9 cellular contexts compared by ENCODE assay signal in the genomic region with DNA sequence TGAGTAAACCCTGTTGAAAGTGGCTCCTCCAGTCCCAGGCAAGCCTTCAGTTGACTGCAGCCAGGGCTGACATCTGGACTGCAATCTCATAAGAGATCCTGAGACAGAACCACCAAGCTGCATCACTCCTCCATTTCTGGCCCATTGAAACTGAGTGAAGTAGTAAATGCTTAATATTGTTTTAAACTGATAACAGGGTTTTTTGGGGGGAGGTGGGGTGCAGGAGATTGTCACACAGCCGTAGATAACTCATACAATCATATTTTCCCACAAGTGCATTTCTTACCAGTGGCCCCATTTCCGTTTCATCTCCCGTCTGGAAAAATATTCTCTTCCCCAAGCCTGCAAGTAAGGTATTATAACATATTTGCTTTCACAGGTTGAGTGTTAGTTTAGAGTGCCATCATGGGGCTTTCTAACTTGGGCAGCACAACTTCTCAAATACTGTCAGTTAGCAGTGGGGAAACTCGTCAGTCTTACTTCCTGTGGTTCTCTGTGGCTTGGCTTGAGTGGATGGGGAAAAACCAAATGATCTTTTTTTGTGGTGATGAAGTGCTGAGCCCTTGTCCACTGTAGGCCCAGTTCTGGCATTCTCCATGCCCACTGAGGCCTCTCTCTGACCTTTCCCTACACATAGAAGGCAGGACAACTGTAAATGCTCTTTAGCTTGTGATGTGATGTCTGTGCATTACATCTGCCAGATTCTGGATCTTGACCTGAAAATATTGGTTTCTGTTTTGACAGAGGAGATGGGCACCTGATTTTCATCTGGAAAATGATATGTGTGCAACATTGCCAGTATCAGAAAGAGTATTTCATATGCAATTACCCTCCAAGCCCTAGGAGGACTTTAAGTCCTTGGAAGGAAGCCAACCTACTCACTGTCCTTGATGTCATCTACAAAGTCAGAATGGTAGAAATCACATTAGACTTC.
DNase-seq lines count a peak whose midpoint lies in the region; ATAC-seq, FAIRE-seq and TF ChIP-seq lines count a peak whose summit lies in the region.
"Had no signal": no experiment of that assay in that cellular context is flagged by ENCODE, and none has a peak within 500 bp of the region (broad histone marks: within the 10 kb centered on the region; RNA-seq: fewer than 3 reads in every experiment).

No MANE protein-coding gene starts in this region.

- WGBS in right lobe of liver (ENCODE audit: insufficient coverage, low coverage, low lambda C conversion rate, missing lambda C conversion rate): 75% methylated on average over 4 of the region's 4 CpGs
- 32% methylated on average over 4 of the region's 4 CpGs for WGBS in HepG2 (ENCODE audit: low lambda C conversion rate)
- 81% methylated on average over 4 of the region's 4 CpGs for WGBS in right cardiac atrium

- peaks cover 13% of the 10 kb centered on the region for H3K27me3 Mint-ChIP-seq in activated naive CD4-positive, alpha-beta T cell treated with anti-CD3 and anti-CD28 coated beads, Interleukin-2, amount 10 ng/mL, durations not matched to agents 7 days and 5 days
- peaks cover 6% of the 10 kb centered on the region for H3K27me3 Mint-ChIP-seq in stimulated activated naive CD8-positive, alpha-beta T cell treated with anti-CD3 and anti-CD28 coated beads, Interleukin-15, Interleukin-2, amounts not matched to agents 100 ng/mL and 50 ng/mL, for 24 hours

- H3K9me3 ChIP-seq in right lobe of liver: no peaks in the 10 kb centered on the region
- H3K9me3 ChIP-seq in HepG2 (ENCODE audit: low read length): no peaks in the 10 kb centered on the region
- H3K9me3 ChIP-seq in right cardiac atrium (ENCODE audit: control insufficient read depth, low read length): no peaks in the 10 kb centered on the region

- TF ChIP-seq CTCF in right lobe of liver (IDR thresholded peaks at IDR 0.05): no peak
- no peak for TF ChIP-seq CTCF in HepG2 (CRISPR knock-in tag; IDR thresholded peaks at IDR 0.05)

- H3K9ac ChIP-seq in HepG2 (ENCODE audit: insufficient read depth, low read depth, low read length): no peak overlapping the region

- CTCF ChIA-PET in HepG2 (lab: Yijun Ruan, JAX; ENCODE audit: low intra/inter-chr PET ratio, low total read pairs): no interaction called here
- CTCF ChIA-PET in activated naive CD4-positive, alpha-beta T cell treated with anti-CD3 and anti-CD28 coated beads, Interleukin-2, amount 10 ng/mL, durations not matched to agents 7 days and 5 days (lab: Charles Lee): interaction anchor here (0.8 to 2.3 kb wide), 8 partner anchors 19 to 177 kb away, joined by 3 to 7 read pairs (median 4); partner anchors contain the start of gene BHLHE40

- FAIRE-seq in HepG2 (lab: Jason Lieb, UNC): no peak
- FAIRE-seq: TTC549 had no signal

- no peaks in the 10 kb centered on the region for H3K4me1 ChIP-seq in right lobe of liver
- peaks cover 11% of the 10 kb centered on the region; the same call in 1 of the 2 replicates for H3K4me1 ChIP-seq in HepG2 (ENCODE audit: insufficient read depth, low read length)
- no peaks in the 10 kb centered on the region for H3K4me1 ChIP-seq in right cardiac atrium (ENCODE audit: control insufficient read depth, insufficient read depth, low read length)

- no peak for TF ChIP-seq POLR2A in right lobe of liver (IDR thresholded peaks at IDR 0.05)
- TF ChIP-seq POLR2A in HepG2 (IDR thresholded peaks at IDR 0.05; ENCODE audit: insufficient read depth in 1 of 2, low read depth in 2 of 2, low read length in 2 of 2): no peak

- peaks cover 31% of the 10 kb centered on the region for H3K4me1 Mint-ChIP-seq in activated naive CD4-positive, alpha-beta T cell treated with anti-CD3 and anti-CD28 coated beads, Interleukin-2, amount 10 ng/mL, durations not matched to agents 7 days and 5 days
- peaks cover 37% of the 10 kb centered on the region for H3K4me1 Mint-ChIP-seq in stimulated activated naive CD8-positive, alpha-beta T cell treated with anti-CD3 and anti-CD28 coated beads, Interleukin-15, Interleukin-2, amounts not matched to agents 100 ng/mL and 50 ng/mL, for 24 hours (ENCODE audit: low read depth)

- H3K36me3 Mint-ChIP-seq in activated naive CD4-positive, alpha-beta T cell treated with anti-CD3 and anti-CD28 coated beads, Interleukin-2, amount 10 ng/mL, durations not matched to agents 7 days and 5 days: peaks cover 6% of the 10 kb centered on the region
- no peaks in the 10 kb centered on the region for H3K36me3 Mint-ChIP-seq in stimulated activated naive CD8-positive, alpha-beta T cell treated with anti-CD3 and anti-CD28 coated beads, Interleukin-15, Interleukin-2, amounts not matched to agents 100 ng/mL and 50 ng/mL, for 24 hours (ENCODE audit: low read depth)

- no peak for TF ChIP-seq EP300 in HepG2 (IDR thresholded peaks at IDR 0.05; ENCODE audit: low read depth in 2 of 2, low read length in 2 of 2)
- TF ChIP-seq EP300 in HepG2 (CRISPR knock-in tag; IDR thresholded peaks at IDR 0.05; ENCODE audit: borderline replicate concordance): no peak

- no peak for DNase-seq in right lobe of liver
- no peak for DNase-seq in HepG2 (ENCODE audit: low spot score)
- peak; percentile 37 for DNase-seq in activated naive CD4-positive, alpha-beta T cell treated with anti-CD3 and anti-CD28 coated beads, Interleukin-2, amount 10 ng/mL, durations not matched to agents 7 days and 5 days
- no peak for DNase-seq in right cardiac atrium
- no peak for DNase-seq in amygdala (lab: John Stamatoyannopoulos, UW)
- no peak for DNase-seq in SIG-M5 (lab: John Stamatoyannopoulos, UW)

- no peak overlapping the region for H3K4me2 ChIP-seq in HepG2 (ENCODE audit: low read depth, low read length)

- H3K4me3 Mint-ChIP-seq in activated naive CD4-positive, alpha-beta T cell treated with anti-CD3 and anti-CD28 coated beads, Interleukin-2, amount 10 ng/mL, durations not matched to agents 7 days and 5 days: no peak overlapping the region
- H3K4me3 Mint-ChIP-seq in stimulated activated naive CD8-positive, alpha-beta T cell treated with anti-CD3 and anti-CD28 coated beads, Interleukin-15, Interleukin-2, amounts not matched to agents 100 ng/mL and 50 ng/mL, for 24 hours: peak overlapping the region; percentile 27

- no peak overlapping the region for H2AFZ ChIP-seq in HepG2 (ENCODE audit: low read length)

- peak overlapping the region; percentile 63 for H3K27ac Mint-ChIP-seq in activated naive CD4-positive, alpha-beta T cell treated with anti-CD3 and anti-CD28 coated beads, Interleukin-2, amount 10 ng/mL, durations not matched to agents 7 days and 5 days
- peak overlapping the region; percentile 95 for H3K27ac Mint-ChIP-seq in stimulated activated naive CD8-positive, alpha-beta T cell treated with anti-CD3 and anti-CD28 coated beads, Interleukin-15, Interleukin-2, amounts not matched to agents 100 ng/mL and 50 ng/mL, for 24 hours

- H3K27me3 ChIP-seq in right lobe of liver: no peaks in the 10 kb centered on the region
- H3K27me3 ChIP-seq in HepG2 (ENCODE audit: control insufficient read depth in 1 of 2, insufficient read depth in 2 of 2, low read length in 2 of 2): no peaks in the 10 kb centered on the region
- no peaks in the 10 kb centered on the region for H3K27me3 ChIP-seq in right cardiac atrium (ENCODE audit: control insufficient read depth, insufficient read depth)

- H3K27ac ChIP-seq in right lobe of liver (no peak overlapping the region), HepG2 (ENCODE audit: extremely low read length, insufficient read depth, low read length) (no peak overlapping the region), right cardiac atrium (ENCODE audit: low read length) (no peak overlapping the region)

- H3K36me3 ChIP-seq in right lobe of liver (no peaks in the 10 kb centered on the region), HepG2 (replicated peaks in 1 of 2; ENCODE audit: control insufficient read depth in 1 of 2, insufficient read depth in 2 of 2, low read length in 2 of 2) (no peaks in the 10 kb centered on the region)

- POLR2A ChIA-PET in HepG2 (lab: Yijun Ruan, JAX): no interaction called here

- H3K79me2 ChIP-seq in HepG2 (ENCODE audit: insufficient read depth, low read length): no peaks in the 10 kb centered on the region

- intact Hi-C loops in right lobe of liver (cut with DNase I) (no loop called here), HepG2 (cut with micrococcal nuclease; ENCODE audit: unreplicated experiment) (no loop called here), right cardiac atrium (cut with DNase I) (no loop called here)

- no TSS peak for BruUV-seq in HepG2 (replicated peaks; lab: Mats Ljungman, UMichigan)

- H3K4me3 ChIP-seq in right lobe of liver (no peak overlapping the region), HepG2 (replicated peaks in 1 of 3; ENCODE audit: insufficient read depth in 1 of 3, low read depth in 2 of 3, low read length in 3 of 3) (no peak overlapping the region), right cardiac atrium (ENCODE audit: low read length) (no peak overlapping the region)

- no peaks in the 10 kb centered on the region for H3K9me3 Mint-ChIP-seq in activated naive CD4-positive, alpha-beta T cell treated with anti-CD3 and anti-CD28 coated beads, Interleukin-2, amount 10 ng/mL, durations not matched to agents 7 days and 5 days
- H3K9me3 Mint-ChIP-seq in stimulated activated naive CD8-positive, alpha-beta T cell treated with anti-CD3 and anti-CD28 coated beads, Interleukin-15, Interleukin-2, amounts not matched to agents 100 ng/mL and 50 ng/mL, for 24 hours: no peaks in the 10 kb centered on the region

- TF ChIP-seq RAD21 in HepG2 (CRISPR knock-in tag; IDR thresholded peaks at IDR 0.05): no peak

- in situ Hi-C loops in HepG2 (cut with HindIII; ENCODE audit: extremely low pct_ligation_motif_present, low pct_unique_long_range_greater_than_20kb): no loop called here

- no peaks in the 10 kb centered on the region for H4K20me1 ChIP-seq in HepG2 (ENCODE audit: insufficient read depth, low read length)

- ATAC-seq in right lobe of liver: peak; percentile 36 to 78 (median 60)
- ATAC-seq in HepG2: no peak
- ATAC-seq in HG03280 (IDR thresholded peaks at IDR 0.05; ENCODE audit: unreplicated experiment): peak; percentile 80
- ATAC-seq in right cardiac atrium: no peak

TF ChIP-seq in HepG2, 621 proteins besides CTCF, POLR2A, EP300 and RAD21:
- TF ChIP-seq REXO4 (CRISPR knock-in tag; IDR thresholded peaks at IDR 0.05; ENCODE audit: borderline replicate concordance) (no peak), PTBP1 (IDR thresholded peaks at IDR 0.05; ENCODE audit: low read depth, low read length, poor library complexity, severe bottlenecking) (no peak)

Comparison
In these comparisons a context has a peak if more than half of its experiments do, and no peak if none do; other contexts are left out.
1. ATAC-seq: peak in right lobe of liver (4 of 4) and HG03280 (single experiment); none in HepG2 (single experiment) and right cardiac atrium (0 of 2).